Comparison of ENCODE assay signal across 1 cellular context in genomic region chr1:66452162-66452561, GRCh38.
TF ChIP-seq lines count a peak whose summit lies in the region.

No MANE protein-coding gene starts in this region.

TF ChIP-seq in H1, 55 proteins besides CTCF, POLR2A, EP300 and RAD21 (continued from another document):
- no peak for TF ChIP-seq SAP30 (IDR thresholded peaks at IDR 0.05; ENCODE audit: insufficient read depth, insufficient replicate concordance, low read length)
- TF ChIP-seq BCL11A (IDR thresholded peaks at IDR 0.05; ENCODE audit: low read depth in 2 of 2, low read length in 2 of 2): no peak
- no peak for TF ChIP-seq SIX5 (IDR thresholded peaks at IDR 0.05; ENCODE audit: low read depth, low read length)
- TF ChIP-seq MAFK (IDR thresholded peaks at IDR 0.05; ENCODE audit: low read depth, low read length): no peak
- no peak for TF ChIP-seq CHD1 (IDR thresholded peaks at IDR 0.05; ENCODE audit: low read depth, low read length)
- no peak for TF ChIP-seq SIRT6 (IDR thresholded peaks at IDR 0.05; ENCODE audit: low read length)
- TF ChIP-seq KDM4A (IDR thresholded peaks at IDR 0.05; ENCODE audit: low read depth, low read length, severe bottlenecking): no peak
- TF ChIP-seq SP4 (IDR thresholded peaks at IDR 0.05; ENCODE audit: low read length): no peak
- TF ChIP-seq HDAC6 (IDR thresholded peaks at IDR 0.05; ENCODE audit: low read depth, low read length): no peak
- no peak for TF ChIP-seq SP2 (IDR thresholded peaks at IDR 0.05; ENCODE audit: low read length)
